ENCODE assay signal across 13 cellular contexts in genomic region chr9:134036130-134036529, GRCh38.
"Had no signal": no experiment of that assay in that cellular context is flagged by ENCODE, and none has a peak within 500 bp of the region (broad histone marks: within the 10 kb centered on the region; RNA-seq: fewer than 3 reads in every experiment).

No MANE protein-coding gene starts in this region.

- H3K27me3 Mint-ChIP-seq: dendritic cell treated with granulocyte-macrophage colony-stimulating factor and Interleukin-4, amounts not matched to agents 40 ng/mL and 50 ng/mL, for 4 days; effector memory CD8-positive, alpha-beta T cell; natural killer cell treated with Interleukin-12 subunit alpha and Interleukin-12 subunit beta and Interleukin-15 and Interleukin-18, amount 100 ng/mL, for 72 hours had no signal

- H3K27ac Mint-ChIP-seq: dendritic cell treated with granulocyte-macrophage colony-stimulating factor and Interleukin-4, amounts not matched to agents 40 ng/mL and 50 ng/mL, for 4 days; effector memory CD8-positive, alpha-beta T cell; mesothelial cell of epicardium; natural killer cell treated with Interleukin-12 subunit alpha and Interleukin-12 subunit beta and Interleukin-15 and Interleukin-18, amount 100 ng/mL, for 72 hours; neural progenitor cell had no signal

- ATAC-seq: effector memory CD8-positive, alpha-beta T cell; gastrocnemius medialis; left lung had no signal

- H3K4me3 Mint-ChIP-seq: dendritic cell treated with granulocyte-macrophage colony-stimulating factor and Interleukin-4, amounts not matched to agents 40 ng/mL and 50 ng/mL, for 4 days; effector memory CD8-positive, alpha-beta T cell; mesothelial cell of epicardium; natural killer cell treated with Interleukin-12 subunit alpha and Interleukin-12 subunit beta and Interleukin-15 and Interleukin-18, amount 100 ng/mL, for 72 hours; neural progenitor cell had no signal

- H3K9me3 Mint-ChIP-seq: dendritic cell treated with granulocyte-macrophage colony-stimulating factor and Interleukin-4, amounts not matched to agents 40 ng/mL and 50 ng/mL, for 4 days; effector memory CD8-positive, alpha-beta T cell; natural killer cell treated with Interleukin-12 subunit alpha and Interleukin-12 subunit beta and Interleukin-15 and Interleukin-18, amount 100 ng/mL, for 72 hours had no signal

- DNase-seq: effector memory CD8-positive, alpha-beta T cell; gastrocnemius medialis; islet precursor cell; occipital lobe; small intestine; stimulated activated CD4-positive, alpha-beta T cell treated with anti-CD3 and anti-CD28 coated beads, Interleukin-2, amount 100 ng/mL, for 48 hours; stimulated activated naive CD4-positive, alpha-beta T cell treated with Interleukin-2 at 50 U/mL for 16 hours; trophoblast cell had no signal

- H3K4me1 Mint-ChIP-seq: neural progenitor cell had no signal
